In the genomic region with DNA sequence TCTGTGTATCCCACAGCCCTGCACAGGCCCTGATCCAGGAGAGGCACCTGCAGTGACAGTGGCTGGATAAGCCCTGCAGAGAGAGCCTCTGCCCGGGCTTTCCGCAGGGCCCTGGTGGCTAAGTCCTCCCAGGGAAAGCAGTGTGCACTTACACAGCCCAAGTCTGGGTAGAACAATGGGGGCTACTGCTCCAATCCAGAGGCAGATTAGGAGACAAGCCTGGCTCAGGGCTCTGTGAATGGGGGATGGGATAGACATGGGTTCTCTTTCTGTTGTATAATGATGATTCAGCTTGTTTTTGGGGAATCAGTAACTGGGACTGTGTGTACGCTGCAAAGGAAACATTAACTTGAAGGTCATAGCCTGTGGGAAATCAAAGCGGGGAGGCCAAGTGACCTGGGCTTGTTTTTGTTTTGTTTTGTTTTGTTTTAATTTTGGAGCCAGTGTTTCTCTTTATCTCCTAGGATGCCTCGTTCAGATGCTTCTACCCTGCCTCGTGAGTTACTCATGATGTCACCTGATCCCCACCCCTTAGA, we compare ENCODE assay signal across 25 cellular contexts. TPM values are rescaled to one million over a fixed set of nuclear protein-coding genes. Genes with fewer than 3 reads are reported as not detected.
A peak's percentile ranks its signal among the peaks of the same experiment; 100 is the strongest.
DNase-seq lines count a peak whose midpoint lies in the region; ATAC-seq, FAIRE-seq and TF ChIP-seq lines count a peak whose summit lies in the region.
"Had no signal": no experiment of that assay in that cellular context is flagged by ENCODE, and none has a peak within 500 bp of the region (broad histone marks: within the 10 kb centered on the region; RNA-seq: fewer than 3 reads in every experiment).

No MANE protein-coding gene starts in this region.

- DNase-seq in A549 (ENCODE audit: low read depth in 1 of 2, low spot score in 1 of 2) (peak in 1 of 2 experiments; percentile 17), astrocyte (ENCODE audit: low read depth) (no peak), kidney (no peak), neural progenitor cell (ENCODE audit: low spot score) (peak; percentile 63), GM23338 (ENCODE audit: low spot score) (no peak), AG08396 (ENCODE audit: low spot score) (no peak), gastrocnemius medialis (no peak)
- DNase-seq: CD4-positive, alpha-beta memory T cell; DMS79; Kasumi-1; MM.1S; NCI-H1092; NCI-H1436 treated with DMSO at 0.1 percent for 48 hours; NCI-H2081 treated with DMSO at 0.1 percent for 48 hours; NCI-H446 treated with DMSO at 0.1 percent for 48 hours; SHP77 treated with DMSO at 0.1 percent for 48 hours; SK-N-SH had no signal

- H3K36me3 Mint-ChIP-seq in astrocyte (ENCODE audit: low read depth, unreplicated experiment) (no peaks in the 10 kb centered on the region), neural progenitor cell (no peaks in the 10 kb centered on the region), GM23338 (ENCODE audit: low read depth) (no peaks in the 10 kb centered on the region; the same call in 2 of the 3 replicates)
- H3K36me3 Mint-ChIP-seq: CD4-positive, alpha-beta memory T cell; IgD-negative memory B cell had no signal

- H3K9me3 ChIP-seq in A549 = no peaks in the 10 kb centered on the region
- no peaks in the 10 kb centered on the region for H3K9me3 ChIP-seq in astrocyte (ENCODE audit: insufficient read depth, low read depth, low read length)
- no peaks in the 10 kb centered on the region for H3K9me3 ChIP-seq in kidney (ENCODE audit: control insufficient read depth in 1 of 2, low read length in 2 of 2)
- H3K9me3 ChIP-seq in neural progenitor cell (ENCODE audit: low read depth) = no peaks in the 10 kb centered on the region
- no peaks in the 10 kb centered on the region for H3K9me3 ChIP-seq in gastrocnemius medialis
- H3K9me3 ChIP-seq: SK-N-SH had no signal

- TF ChIP-seq RAD21 in A549 (conservative IDR thresholded peaks at IDR 0.05 in 1 of 2, IDR thresholded peaks at IDR 0.05 in 1 of 2) = no peak

- CTCF ChIA-PET in A549 (lab: Yijun Ruan, JAX) = interaction anchor here (1.0 kb wide), 1 partner anchor 17 kb away, joined by 5 read pairs; no protein-coding TSS in a partner anchor

- H3K27ac Mint-ChIP-seq in astrocyte (ENCODE audit: unreplicated experiment) (peak overlapping the region; percentile 7), neural progenitor cell (no peak overlapping the region), GM23338 (no peak overlapping the region)
- H3K27ac Mint-ChIP-seq: CD4-positive, alpha-beta memory T cell; IgD-negative memory B cell had no signal

- no peaks in the 10 kb centered on the region for H3K36me3 ChIP-seq in astrocyte (ENCODE audit: insufficient read depth, low read length)
- no peaks in the 10 kb centered on the region for H3K36me3 ChIP-seq in kidney (ENCODE audit: control insufficient read depth in 1 of 2, insufficient read depth in 2 of 2, low read length in 2 of 2)
- H3K36me3 ChIP-seq in neural progenitor cell = no peaks in the 10 kb centered on the region
- H3K36me3 ChIP-seq in GM23338 (ENCODE audit: insufficient read depth) = no peaks in the 10 kb centered on the region
- H3K36me3 ChIP-seq in gastrocnemius medialis = no peaks in the 10 kb centered on the region

- peaks cover 5% of the 10 kb centered on the region for H3K9me3 Mint-ChIP-seq in astrocyte (ENCODE audit: unreplicated experiment)
- peaks cover 3% of the 10 kb centered on the region for H3K9me3 Mint-ChIP-seq in neural progenitor cell
- no peaks in the 10 kb centered on the region for H3K9me3 Mint-ChIP-seq in GM23338
- H3K9me3 Mint-ChIP-seq: IgD-negative memory B cell had no signal

- in situ Hi-C loops in gastrocnemius medialis (cut with MboI; ENCODE audit: low sequenced_read_pairs in 4 of 4) = no loop called here

- H3K4me3 Mint-ChIP-seq in astrocyte (ENCODE audit: unreplicated experiment) (no peak overlapping the region), neural progenitor cell (no peak overlapping the region), GM23338 (no peak overlapping the region)
- H3K4me3 Mint-ChIP-seq: CD4-positive, alpha-beta memory T cell; IgD-negative memory B cell had no signal

- H3K4me3 ChIP-seq in A549 = no peak overlapping the region
- H3K4me3 ChIP-seq in astrocyte (ENCODE audit: insufficient read depth, low read depth, low read length) = no peak overlapping the region
- peak overlapping the region in 1 of 2 donors; percentile 36 for H3K4me3 ChIP-seq in kidney (ENCODE audit: low read length in 2 of 2)
- H3K4me3 ChIP-seq in neural progenitor cell = no peak overlapping the region
- H3K4me3 ChIP-seq in GM23338 = no peak overlapping the region
- H3K4me3 ChIP-seq in gastrocnemius medialis = no peak overlapping the region

- peaks cover 9% of the 10 kb centered on the region; the same call in 1 of the 3 replicates for H3K4me1 ChIP-seq in A549
- peaks cover 6% of the 10 kb centered on the region for H3K4me1 ChIP-seq in astrocyte (ENCODE audit: insufficient read depth, low read length)
- H3K4me1 ChIP-seq in kidney (ENCODE audit: control insufficient read depth in 1 of 2, insufficient read depth in 1 of 2, low read depth in 1 of 2, low read length in 2 of 2) = peaks cover 26 to 38% of the 10 kb centered on the region in 2 donors
- H3K4me1 ChIP-seq in neural progenitor cell = peaks cover 2% of the 10 kb centered on the region
- no peaks in the 10 kb centered on the region for H3K4me1 ChIP-seq in GM23338 (ENCODE audit: insufficient read depth)
- H3K4me1 ChIP-seq in gastrocnemius medialis = peaks cover 14 to 26% of the 10 kb centered on the region in 2 donors

- peaks cover 18% of the 10 kb centered on the region for H3F3A ChIP-seq in neural progenitor cell (ENCODE audit: low read depth)
- H3F3A ChIP-seq in GM23338 (replicated peaks; ENCODE audit: low read depth) = 0 out of 2 replicates have a peak, but pooled peaks cover 2% of the 10 kb centered on the region

- H3K27me3 Mint-ChIP-seq in astrocyte (ENCODE audit: low read depth, unreplicated experiment) (peaks cover 57% of the 10 kb centered on the region), neural progenitor cell (ENCODE audit: insufficient read depth, low read depth) (peaks cover 28% of the 10 kb centered on the region), GM23338 (ENCODE audit: insufficient read depth, low read depth, poor library complexity) (peaks cover 21% of the 10 kb centered on the region)

- POLR2A ChIA-PET in A549 (lab: Yijun Ruan, JAX) = no interaction called here

- TF ChIP-seq CTCF in A549 (IDR thresholded peaks at IDR 0.05) = no peak
- no peak for TF ChIP-seq CTCF in astrocyte (IDR thresholded peaks at IDR 0.05; ENCODE audit: insufficient read depth, low read depth, low read length)
- no peak for TF ChIP-seq CTCF in kidney (IDR thresholded peaks at IDR 0.05; ENCODE audit: borderline replicate concordance, extremely low read depth, insufficient read depth)
- no peak for TF ChIP-seq CTCF in neural progenitor cell (IDR thresholded peaks at IDR 0.05)
- TF ChIP-seq CTCF in GM23338 (conservative IDR thresholded peaks at IDR 0.05; ENCODE audit: low read depth in 2 of 2) = no peak
- no peak for TF ChIP-seq CTCF in gastrocnemius medialis (IDR thresholded peaks at IDR 0.05 in 4 of 5, conservative IDR thresholded peaks at IDR 0.05 in 1 of 5)

- H3K4me2 ChIP-seq in A549 (no peak overlapping the region), astrocyte (ENCODE audit: low read length) (no peak overlapping the region), neural progenitor cell (no peak overlapping the region), GM23338 (no peak overlapping the region)
- H3K4me2 ChIP-seq: SK-N-SH had no signal

- no peaks in the 10 kb centered on the region; the same call in 1 of the 2 replicates for H3K9me2 ChIP-seq in GM23338 (ENCODE audit: insufficient read depth)
- H3K9me2 ChIP-seq: SK-N-SH had no signal

- peaks cover 4% of the 10 kb centered on the region for H3K4me1 Mint-ChIP-seq in astrocyte (ENCODE audit: low read depth, unreplicated experiment)
- peaks cover 15% of the 10 kb centered on the region for H3K4me1 Mint-ChIP-seq in neural progenitor cell
- H3K4me1 Mint-ChIP-seq in GM23338 = peaks cover 13% of the 10 kb centered on the region

- no peak overlapping the region for H2AFZ ChIP-seq in astrocyte (ENCODE audit: low read depth, low read length)
- peak overlapping the region; percentile 12 for H2AFZ ChIP-seq in neural progenitor cell (replicated peaks)
- H2AFZ ChIP-seq in GM23338 = no peak overlapping the region

- 39% methylated on average over 4 of the region's 6 CpGs for WGBS in A549 (ENCODE audit: missing lambda C conversion rate)

- no peaks in the 10 kb centered on the region for H4K20me1 ChIP-seq in astrocyte (ENCODE audit: insufficient read depth, low read length)
- no peaks in the 10 kb centered on the region for H4K20me1 ChIP-seq in neural progenitor cell (ENCODE audit: low read depth)
- H4K20me1 ChIP-seq in GM23338 (replicated peaks; ENCODE audit: insufficient read depth) = no peaks in the 10 kb centered on the region

- H3K27ac ChIP-seq in A549 (0 out of 6 replicates have a peak overlapping the region, but pooled peaks of 1 of the 2 experiments have one; percentile 39), astrocyte (ENCODE audit: low read depth, low read length) (no peak overlapping the region), kidney (ENCODE audit: low read depth in 2 of 2, low read length in 2 of 2) (peak overlapping the region; percentile 89 to 91), neural progenitor cell (no peak overlapping the region), GM23338 (ENCODE audit: low read depth) (no peak overlapping the region), gastrocnemius medialis (no peak overlapping the region)
- H3K27ac ChIP-seq: HL-60 had no signal

- FAIRE-seq in A549 (lab: Jason Lieb, UNC) (no peak), astrocyte (lab: Jason Lieb, UNC) (no peak), kidney (lab: Jason Lieb, UNC) (peak; percentile 35)
- FAIRE-seq: D721Med, H54 had no signal

- TF ChIP-seq POLR2A in A549 (IDR thresholded peaks at IDR 0.05; ENCODE audit: low read length) = no peak
- no peak for TF ChIP-seq POLR2A in gastrocnemius medialis (IDR thresholded peaks at IDR 0.05)

- TF ChIP-seq EP300 in A549 (IDR thresholded peaks at IDR 0.05) = no peak

- intact Hi-C loops in kidney (cut with DNase I) (no loop called here), gastrocnemius medialis (cut with DNase I; ENCODE audit: low total_unique reads) (loop anchor here (5.0 kb wide), 2 partner anchors 52 to 278 kb away; no protein-coding TSS in a partner anchor)

- no peak for ATAC-seq in A549
- ATAC-seq in GM23338 = no peak
- ATAC-seq in gastrocnemius medialis = no peak
- ATAC-seq in HG03521 (IDR thresholded peaks at IDR 0.05; ENCODE audit: unreplicated experiment) = no peak

- no peaks in the 10 kb centered on the region for H3K79me2 ChIP-seq in astrocyte (ENCODE audit: insufficient read depth, low read length)
- H3K79me2 ChIP-seq in neural progenitor cell (ENCODE audit: low read depth) = no peaks in the 10 kb centered on the region
- no peaks in the 10 kb centered on the region for H3K79me2 ChIP-seq in GM23338 (replicated peaks; ENCODE audit: insufficient read depth)

- no peak overlapping the region for H3K9ac ChIP-seq in astrocyte (ENCODE audit: low read length)
- peak overlapping the region in 1 of 2 donors; percentile 65 for H3K9ac ChIP-seq in kidney (ENCODE audit: low read length in 2 of 2)
- no peak overlapping the region for H3K9ac ChIP-seq in neural progenitor cell
- H3K9ac ChIP-seq: SK-N-SH had no signal

- peaks cover 23% of the 10 kb centered on the region for H3K27me3 ChIP-seq in astrocyte (ENCODE audit: insufficient read depth, low read length)
- peaks cover 39% of the 10 kb centered on the region for H3K27me3 ChIP-seq in neural progenitor cell
- peaks cover 31% of the 10 kb centered on the region for H3K27me3 ChIP-seq in GM23338 (ENCODE audit: insufficient read depth)
- no peaks in the 10 kb centered on the region for H3K27me3 ChIP-seq in gastrocnemius medialis

RNA-seq across cellular contexts. Expression of a gene that starts 4.1 kb away (rescaled TPM):
- 0.18 and 0.40 TPM in 2 replicates for polyA plus RNA-seq in A549 (2011; rRNA removed)
- 0.16 and 0.21 TPM in 2 replicates for polyA plus RNA-seq in A549 (2012; cell fraction: cytosol; rRNA removed)
- polyA plus RNA-seq in A549 (2012; cell fraction: nucleus; rRNA removed) = 0.43 and 1.1 TPM in 2 replicates
- 0.13 to 0.21 TPM (median 0.14 TPM) in 3 replicates for polyA plus RNA-seq in A549 (2017; fragmentation: RNase III; extraction: RNeasy Plus Mini Kit Qiagen cat#74134 plus additional on column Dnase treatment)
- 0.29 and 0.63 TPM in 2 replicates for polyA minus RNA-seq in A549 (2011; rRNA and poly(A)+ RNA removed)
- total RNA-seq in astrocyte = not detected in 2 replicates
- total RNA-seq in kidney = 60.0 TPM
- 199 TPM for polyA plus RNA-seq in kidney (ENCODE audit: insufficient read depth, low read depth, low replicate concordance)
- 0.31 and 0.60 TPM in 2 replicates for total RNA-seq in neural progenitor cell (ENCODE audit: low replicate concordance)
- total RNA-seq in GM23338 (2014; rRNA removed; shearing (Covaris generic)) = 0.82 and 1.3 TPM in 2 replicates
- polyA plus RNA-seq in GM23338 (2016; fragmentation: Nextera tagmentation; extraction: Ambion mirVana) = 0.89 and 1.0 TPM in 2 replicates
- total RNA-seq in gastrocnemius medialis = 100 to 1,000 TPM in 1 of 4 donors, 10 to 100 TPM in 3; 43.5 to 108 (median 69.0) TPM
- total RNA-seq: A172; CD4-positive, alpha-beta memory T cell; OCI-LY7; RPMI7951 had no signal
- polyA plus RNA-seq: CD4-positive, alpha-beta memory T cell; IgD-negative memory B cell; SK-N-SH had no signal

Comparison
In these comparisons a context has a peak if more than half of its experiments do, and no peak if none do; other contexts are left out.
1. H3K27ac ChIP-seq: peak in kidney (2 of 2); none in astrocyte (single experiment), neural progenitor cell (single experiment), GM23338 (single experiment) and gastrocnemius medialis (0 of 4).
2. RNA of a gene that starts 4.1 kb away (total RNA-seq): 43.5 to 108 TPM in gastrocnemius medialis and 60.0 TPM in kidney (single experiment); 0.82 to 1.3 TPM in GM23338, 0.31 to 0.60 TPM in neural progenitor cell and not detected in astrocyte; every median in the first group is over 10 times any median in the second.